Comparison of ENCODE assay signal across 1 cellular context in the genomic region with DNA sequence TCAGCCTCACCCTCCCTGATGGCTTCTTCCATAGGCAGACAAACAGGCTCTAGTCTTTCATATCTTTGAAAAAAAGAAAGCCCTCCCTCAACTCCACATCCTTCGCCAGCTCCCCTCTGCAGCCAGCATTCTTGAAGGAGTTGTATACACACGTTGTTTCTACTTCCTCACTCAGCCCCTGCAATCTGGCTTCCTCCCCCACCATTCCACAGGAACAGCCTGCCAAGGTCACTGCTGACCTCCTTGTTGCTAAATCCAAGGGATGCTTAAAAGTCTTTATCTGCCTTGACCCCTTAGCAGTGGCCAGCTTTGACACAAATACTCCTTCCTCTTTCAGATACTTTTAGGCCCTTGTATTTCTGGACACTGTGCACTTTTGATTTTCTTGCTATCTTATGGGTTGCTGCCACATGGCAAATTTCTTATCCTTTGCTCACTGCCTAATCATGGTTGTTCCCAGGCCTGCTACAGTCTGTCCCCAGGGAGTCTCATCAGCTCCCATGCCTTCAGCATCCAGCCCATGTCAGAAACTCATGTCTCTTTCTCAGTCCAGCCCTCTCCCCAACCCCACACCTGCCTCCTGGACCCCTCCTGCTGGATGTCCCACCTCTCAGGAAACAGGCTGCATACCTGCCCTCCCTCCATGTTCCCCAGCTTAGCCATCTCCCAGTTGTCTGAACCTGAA.
TF ChIP-seq lines count a peak whose summit lies in the region.

No MANE protein-coding gene starts in this region.

TF ChIP-seq in GM23338, 12 proteins besides CTCF, POLR2A, EP300 and RAD21:
- no peak for TF ChIP-seq ZNF462 (CRISPR knock-in tag; IDR thresholded peaks at IDR 0.05)
- no peak for TF ChIP-seq ZNF114 (CRISPR knock-in tag; IDR thresholded peaks at IDR 0.05)
- TF ChIP-seq, protein P1, sequence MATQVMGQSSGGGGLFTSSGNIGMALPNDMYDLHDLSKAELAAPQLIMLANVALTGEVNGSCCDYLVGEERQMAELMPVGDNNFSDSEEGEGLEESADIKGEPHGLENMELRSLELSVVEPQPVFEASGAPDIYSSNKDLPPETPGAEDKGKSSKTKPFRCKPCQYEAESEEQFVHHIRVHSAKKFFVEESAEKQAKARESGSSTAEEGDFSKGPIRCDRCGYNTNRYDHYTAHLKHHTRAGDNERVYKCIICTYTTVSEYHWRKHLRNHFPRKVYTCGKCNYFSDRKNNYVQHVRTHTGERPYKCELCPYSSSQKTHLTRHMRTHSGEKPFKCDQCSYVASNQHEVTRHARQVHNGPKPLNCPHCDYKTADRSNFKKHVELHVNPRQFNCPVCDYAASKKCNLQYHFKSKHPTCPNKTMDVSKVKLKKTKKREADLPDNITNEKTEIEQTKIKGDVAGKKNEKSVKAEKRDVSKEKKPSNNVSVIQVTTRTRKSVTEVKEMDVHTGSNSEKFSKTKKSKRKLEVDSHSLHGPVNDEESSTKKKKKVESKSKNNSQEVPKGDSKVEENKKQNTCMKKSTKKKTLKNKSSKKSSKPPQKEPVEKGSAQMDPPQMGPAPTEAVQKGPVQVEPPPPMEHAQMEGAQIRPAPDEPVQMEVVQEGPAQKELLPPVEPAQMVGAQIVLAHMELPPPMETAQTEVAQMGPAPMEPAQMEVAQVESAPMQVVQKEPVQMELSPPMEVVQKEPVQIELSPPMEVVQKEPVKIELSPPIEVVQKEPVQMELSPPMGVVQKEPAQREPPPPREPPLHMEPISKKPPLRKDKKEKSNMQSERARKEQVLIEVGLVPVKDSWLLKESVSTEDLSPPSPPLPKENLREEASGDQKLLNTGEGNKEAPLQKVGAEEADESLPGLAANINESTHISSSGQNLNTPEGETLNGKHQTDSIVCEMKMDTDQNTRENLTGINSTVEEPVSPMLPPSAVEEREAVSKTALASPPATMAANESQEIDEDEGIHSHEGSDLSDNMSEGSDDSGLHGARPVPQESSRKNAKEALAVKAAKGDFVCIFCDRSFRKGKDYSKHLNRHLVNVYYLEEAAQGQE (IDR thresholded peaks at IDR 0.05; ENCODE audit: unreplicated experiment) = no peak
- no peak for TF ChIP-seq POLR2AphosphoS5 (IDR thresholded peaks at IDR 0.05; ENCODE audit: low read depth)
- no peak for TF ChIP-seq NANOG (IDR thresholded peaks at IDR 0.05; ENCODE audit: borderline replicate concordance)
- TF ChIP-seq, protein P2, sequence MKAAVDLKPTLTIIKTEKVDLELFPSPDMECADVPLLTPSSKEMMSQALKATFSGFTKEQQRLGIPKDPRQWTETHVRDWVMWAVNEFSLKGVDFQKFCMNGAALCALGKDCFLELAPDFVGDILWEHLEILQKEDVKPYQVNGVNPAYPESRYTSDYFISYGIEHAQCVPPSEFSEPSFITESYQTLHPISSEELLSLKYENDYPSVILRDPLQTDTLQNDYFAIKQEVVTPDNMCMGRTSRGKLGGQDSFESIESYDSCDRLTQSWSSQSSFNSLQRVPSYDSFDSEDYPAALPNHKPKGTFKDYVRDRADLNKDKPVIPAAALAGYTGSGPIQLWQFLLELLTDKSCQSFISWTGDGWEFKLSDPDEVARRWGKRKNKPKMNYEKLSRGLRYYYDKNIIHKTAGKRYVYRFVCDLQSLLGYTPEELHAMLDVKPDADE (IDR thresholded peaks at IDR 0.05) = no peak
- no peak for TF ChIP-seq EZH2phosphoT487 (IDR thresholded peaks at IDR 0.05; ENCODE audit: unreplicated experiment)
- TF ChIP-seq STAT1 (IDR thresholded peaks at IDR 0.05; ENCODE audit: unreplicated experiment) = no peak
- no peak for TF ChIP-seq JUNB (IDR thresholded peaks at IDR 0.05; ENCODE audit: unreplicated experiment)
- no peak for TF ChIP-seq CREB1 (CRISPR knock-in tag; IDR thresholded peaks at IDR 0.05; ENCODE audit: low read depth)
- TF ChIP-seq ZNF331 (CRISPR knock-in tag; IDR thresholded peaks at IDR 0.05; ENCODE audit: low read depth) = no peak
- TF ChIP-seq EZH2 (IDR thresholded peaks at IDR 0.05; ENCODE audit: low read depth, unreplicated experiment) = no peak
TF ChIP-seq in GM23338: peak in this region for 0.
